9 cellular contexts compared by ENCODE assay signal in the genomic region with DNA sequence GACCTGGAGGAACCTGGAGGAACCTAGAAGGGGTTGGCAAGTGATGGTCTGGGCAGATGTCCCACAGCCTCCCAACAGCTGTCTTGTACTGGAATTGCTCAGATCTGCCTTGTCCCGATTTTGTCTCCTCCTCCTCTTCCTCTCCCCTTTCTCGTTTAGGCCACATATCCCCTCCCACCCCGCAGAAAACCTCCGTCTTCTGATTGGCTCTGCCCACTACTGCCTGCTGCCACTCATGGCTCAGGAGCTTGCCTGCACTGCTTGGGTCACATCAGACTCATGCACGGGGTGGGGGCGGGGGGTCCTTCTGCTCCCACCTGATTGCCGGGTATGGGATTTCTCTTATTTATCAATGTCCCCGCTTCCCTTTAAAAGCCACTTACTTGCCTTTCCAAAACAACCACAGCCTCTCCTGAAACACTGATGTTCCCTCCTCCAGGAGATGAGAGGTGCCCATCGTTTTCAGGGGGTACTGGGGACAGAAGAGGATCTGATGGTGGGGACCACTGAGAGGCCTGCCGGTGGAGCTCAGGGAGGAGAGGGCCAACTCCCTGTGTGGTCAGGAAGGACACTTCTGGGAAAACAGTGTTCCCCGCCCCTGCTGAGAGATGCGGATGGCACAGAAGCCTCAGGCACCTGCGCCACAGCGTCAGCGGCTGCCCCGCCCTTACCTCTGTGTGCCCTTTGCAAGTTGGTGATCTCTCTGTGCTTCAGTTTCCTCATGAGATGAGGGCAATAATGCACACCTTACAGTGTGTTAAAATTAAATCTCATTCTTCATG. TPM values are rescaled to one million over a fixed set of nuclear protein-coding genes. Genes with fewer than 3 reads are reported as not detected.
DNase-seq lines count a peak whose midpoint lies in the region; ATAC-seq and TF ChIP-seq lines count a peak whose summit lies in the region.
"Had no signal": no experiment of that assay in that cellular context is flagged by ENCODE, and none has a peak within 500 bp of the region (broad histone marks: within the 10 kb centered on the region; RNA-seq: fewer than 3 reads in every experiment).

No MANE protein-coding gene starts in this region.

- DNase-seq in NCI-H748 (lab: John Stamatoyannopoulos, UW; ENCODE audit: unreplicated experiment), result peak; percentile 28
- DNase-seq in NCI-H748 treated with DMSO at 0.1 percent for 48 hours (lab: John Stamatoyannopoulos, UW), result no peak
- DNase-seq in WERI-Rb-1, result peak; percentile 20
- no peak for DNase-seq in right atrium auricular region (ENCODE audit: low spot score)
- no peak for DNase-seq in stimulated activated naive CD8-positive, alpha-beta T cell treated with anti-CD3 and anti-CD28 coated beads, Interleukin-15, amount 100 ng/mL, for 72 hours
- DNase-seq in anterior cingulate cortex (lab: John Stamatoyannopoulos, UW), result no peak
- no peak for DNase-seq in H4 (ENCODE audit: low spot score)
- DNase-seq: T-helper 1 cell had no signal

- no peaks in the 10 kb centered on the region for H3K27me3 ChIP-seq in WERI-Rb-1 (ENCODE audit: insufficient read depth, low read depth, severe bottlenecking)
- no peaks in the 10 kb centered on the region for H3K27me3 ChIP-seq in right atrium auricular region

- no peaks in the 10 kb centered on the region for H3K27me3 Mint-ChIP-seq in stimulated activated naive CD8-positive, alpha-beta T cell treated with anti-CD3 and anti-CD28 coated beads, Interleukin-15, amount 100 ng/mL, for 72 hours

- H3K36me3 ChIP-seq in WERI-Rb-1 (peaks cover 3% of the 10 kb centered on the region; the same call in 1 of the 2 replicates), right atrium auricular region (peaks cover 23% of the 10 kb centered on the region)

- H3K4me3 ChIP-seq in WERI-Rb-1 (ENCODE audit: low read depth, low read length) (no peak overlapping the region), right atrium auricular region (no peak overlapping the region)

- H3K27ac ChIP-seq in WERI-Rb-1 (peak overlapping the region; percentile 29), right atrium auricular region (peak overlapping the region; percentile 89 to 95)

- H3K4me1 Mint-ChIP-seq in stimulated activated naive CD8-positive, alpha-beta T cell treated with anti-CD3 and anti-CD28 coated beads, Interleukin-15, amount 100 ng/mL, for 72 hours, result peaks cover 52% of the 10 kb centered on the region

- ATAC-seq in stimulated activated naive CD8-positive, alpha-beta T cell treated with anti-CD3 and anti-CD28 coated beads, Interleukin-15, amount 100 ng/mL, for 72 hours, result no peak
- ATAC-seq in HG03460 (IDR thresholded peaks at IDR 0.05; ENCODE audit: unreplicated experiment), result no peak

- no peaks in the 10 kb centered on the region for H3K9me3 ChIP-seq in WERI-Rb-1 (ENCODE audit: severe bottlenecking)
- H3K9me3 ChIP-seq in right atrium auricular region, result no peaks in the 10 kb centered on the region

- peaks cover 0 to 73% of the 10 kb centered on the region in 2 donors for H3K4me1 ChIP-seq in right atrium auricular region

- H3K27ac Mint-ChIP-seq in stimulated activated naive CD8-positive, alpha-beta T cell treated with anti-CD3 and anti-CD28 coated beads, Interleukin-15, amount 100 ng/mL, for 72 hours, result peak overlapping the region; percentile 70 to 87

- no peak for TF ChIP-seq CTCF in WERI-Rb-1 (IDR thresholded peaks at IDR 0.05; ENCODE audit: low read depth, low read length)
- no peak for TF ChIP-seq CTCF in right atrium auricular region (IDR thresholded peaks at IDR 0.05)

- no peak overlapping the region for H3K4me3 Mint-ChIP-seq in stimulated activated naive CD8-positive, alpha-beta T cell treated with anti-CD3 and anti-CD28 coated beads, Interleukin-15, amount 100 ng/mL, for 72 hours

- H3K9me3 Mint-ChIP-seq in stimulated activated naive CD8-positive, alpha-beta T cell treated with anti-CD3 and anti-CD28 coated beads, Interleukin-15, amount 100 ng/mL, for 72 hours, result no peaks in the 10 kb centered on the region

RNA-seq across cellular contexts. Expression of a gene that starts 14.7 kb away (rescaled TPM):
- 100 to 1,000 TPM; 108 TPM for total RNA-seq in right atrium auricular region
- 29.8 and 49.1 TPM in 2 replicates for total RNA-seq in H4 (2014; rRNA removed; shearing (Covaris generic))

RNA-seq across cellular contexts. Expression of a gene that starts 57.1 kb away (rescaled TPM):
- 1 to 10 TPM; 9.6 to 9.8 TPM for total RNA-seq in right atrium auricular region
- 3.3 and 10.2 TPM in 2 replicates for total RNA-seq in H4 (2014; rRNA removed; shearing (Covaris generic))

Comparison
In these comparisons a context has a peak if more than half of its experiments do, and no peak if none do; other contexts are left out.
1. DNase-seq: peak in NCI-H748 (single experiment) and WERI-Rb-1 (single experiment); none in NCI-H748 treated with DMSO at 0.1 percent for 48 hours (single experiment), right atrium auricular region (single experiment), stimulated activated naive CD8-positive, alpha-beta T cell treated with anti-CD3 and anti-CD28 coated beads, Interleukin-15, amount 100 ng/mL, for 72 hours (0 of 2), anterior cingulate cortex (0 of 58) and H4 (single experiment).